16 cellular contexts compared by ENCODE assay signal in the genomic region with DNA sequence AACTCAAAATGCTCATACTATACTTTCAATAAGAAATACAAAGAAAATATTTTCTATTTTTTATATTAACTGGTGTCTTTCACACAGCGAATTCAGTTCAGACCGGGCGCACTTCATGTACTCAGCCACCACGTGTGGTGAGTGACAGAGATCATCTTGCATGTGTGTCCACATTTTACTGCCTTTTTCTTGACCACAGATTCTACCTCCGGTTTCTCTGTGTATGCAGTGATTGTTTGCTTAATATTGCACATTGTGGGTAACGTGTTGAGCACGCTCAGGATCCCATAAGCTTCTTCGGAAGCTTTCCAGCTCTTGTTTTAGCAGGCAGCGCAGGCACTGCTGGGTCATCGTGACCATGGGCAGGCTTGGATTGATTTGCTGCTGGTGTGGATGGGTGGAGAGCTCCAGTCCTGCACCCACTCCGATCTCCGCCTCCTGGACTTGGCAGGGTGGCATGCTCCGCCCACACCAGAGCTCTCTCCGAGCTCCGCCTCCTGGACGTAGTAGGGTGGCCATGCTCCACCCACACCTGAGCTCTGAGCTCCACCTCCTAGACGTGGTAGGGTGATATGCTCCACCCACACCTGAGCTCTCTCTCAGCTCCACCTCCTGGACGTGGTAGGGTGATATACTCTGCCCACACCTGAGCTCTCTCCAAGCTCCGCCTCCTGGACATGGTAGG.
"Had no signal": no experiment of that assay in that cellular context is flagged by ENCODE, and none has a peak within 500 bp of the region (broad histone marks: within the 10 kb centered on the region; RNA-seq: fewer than 3 reads in every experiment).

No MANE protein-coding gene starts in this region.

- H3K27me3 Mint-ChIP-seq: activated naive CD8-positive, alpha-beta T cell; effector memory CD8-positive, alpha-beta T cell had no signal

- DNase-seq: activated CD4-positive, alpha-beta T cell treated with anti-CD3 and anti-CD28 coated beads, Interleukin-2, amount 50 U/mL, for 4 hours; activated CD4-positive, CD25-positive, alpha-beta regulatory T cell treated with anti-CD3 and anti-CD28 coated beads, Interleukin-2, amount 50 U/mL, for 72 hours; effector memory CD8-positive, alpha-beta T cell; esophagus squamous epithelium; mucosa of descending colon; naive B cell had no signal

- H3K4me1 Mint-ChIP-seq: memory B cell, neural crest cell had no signal

- H3K27me3 ChIP-seq: esophagus squamous epithelium, right atrium auricular region, tibial nerve, vagina had no signal

- ATAC-seq: effector memory CD8-positive, alpha-beta T cell; mucosa of descending colon had no signal

- H3K27ac ChIP-seq: esophagus squamous epithelium, prostate gland, right atrium auricular region, skin epidermis, tibial nerve, vagina had no signal

- H3K4me1 ChIP-seq: esophagus squamous epithelium, prostate gland, right atrium auricular region, vagina had no signal

- H3K4me3 Mint-ChIP-seq: activated naive CD8-positive, alpha-beta T cell; activated T-helper 1 cell treated with anti-CD3 and anti-CD28 coated beads, Interleukin-12 subunit alpha, Interleukin-12 subunit beta, Interleukin-2, Interleukin-4 antibody, amounts not matched to agents 30 ng/mL and 10 ng/mL and 1 ng/mL, durations not matched to agents 14 hours and 24 hours and 36 hours; memory B cell; naive B cell; neural crest cell; stimulated activated naive CD8-positive, alpha-beta T cell treated with anti-CD3 and anti-CD28 coated beads, Interleukin-15, Interleukin-2, amounts not matched to agents 100 ng/mL and 50 ng/mL, for 24 hours had no signal

- H3K27ac Mint-ChIP-seq: activated naive CD8-positive, alpha-beta T cell; activated T-helper 1 cell treated with anti-CD3 and anti-CD28 coated beads, Interleukin-12 subunit alpha, Interleukin-12 subunit beta, Interleukin-2, Interleukin-4 antibody, amounts not matched to agents 30 ng/mL and 10 ng/mL and 1 ng/mL, durations not matched to agents 14 hours and 24 hours and 36 hours; memory B cell; naive B cell; stimulated activated naive CD8-positive, alpha-beta T cell treated with anti-CD3 and anti-CD28 coated beads, Interleukin-15, Interleukin-2, amounts not matched to agents 100 ng/mL and 50 ng/mL, for 24 hours had no signal

- H3K9me3 ChIP-seq: esophagus squamous epithelium, mucosa of descending colon, prostate gland, right atrium auricular region, tibial nerve, vagina had no signal

- H3K9me3 Mint-ChIP-seq: activated T-helper 1 cell treated with anti-CD3 and anti-CD28 coated beads, Interleukin-12 subunit alpha, Interleukin-12 subunit beta, Interleukin-2, Interleukin-4 antibody, amounts not matched to agents 30 ng/mL and 10 ng/mL and 1 ng/mL, durations not matched to agents 14 hours and 24 hours and 36 hours; stimulated activated naive CD8-positive, alpha-beta T cell treated with anti-CD3 and anti-CD28 coated beads, Interleukin-15, Interleukin-2, amounts not matched to agents 100 ng/mL and 50 ng/mL, for 24 hours had no signal
